8 cellular contexts compared by ENCODE assay signal in genomic region chr7:143008007-143008901, GRCh38. TPM values are rescaled to one million over a fixed set of nuclear protein-coding genes. Genes with fewer than 3 reads are reported as not detected.
DNase-seq lines count a peak whose midpoint lies in the region; ATAC-seq lines count a peak whose summit lies in the region.

No MANE protein-coding gene starts in this region.

- H3K18ac ChIP-seq in trophoblast cell (ENCODE audit: low read length) = no peak overlapping the region

- peak overlapping the region; percentile 82 for H2BK12ac ChIP-seq in trophoblast cell (ENCODE audit: low read length)

- H3K27me3 ChIP-seq in trophoblast cell (ENCODE audit: insufficient read depth, low read length) = no peaks in the 10 kb centered on the region

- H3K79me2 ChIP-seq in trophoblast cell (ENCODE audit: control insufficient read depth, insufficient read depth, low read length, poor library complexity) = peaks cover 2% of the 10 kb centered on the region

- H3K27ac ChIP-seq in trophoblast cell (ENCODE audit: low read depth, low read length) = no peak overlapping the region

- no peak overlapping the region for H2AK5ac ChIP-seq in trophoblast cell (ENCODE audit: low read length)

- ATAC-seq in GM21717 (IDR thresholded peaks at IDR 0.05; ENCODE audit: unreplicated experiment) = peak; percentile 89

- no peaks in the 10 kb centered on the region for H3K36me3 ChIP-seq in trophoblast cell (ENCODE audit: control insufficient read depth in 1 of 2, insufficient read depth in 2 of 2, low read length in 2 of 2)

- H3K14ac ChIP-seq in trophoblast cell (ENCODE audit: low read length) = no peak overlapping the region

- no peak overlapping the region for H4K8ac ChIP-seq in trophoblast cell (ENCODE audit: low read depth, low read length)

- DNase-seq in GF-D8 (lab: John Stamatoyannopoulos, UW) (peak; percentile 10), SHP77 treated with DMSO at 0.1 percent for 48 hours (lab: John Stamatoyannopoulos, UW) (peak; percentile 15), globus pallidus (ENCODE audit: low spot score) (peak; percentile 65), trophoblast cell (peak; percentile 59 to 91), ureter (ENCODE audit: low spot score) (peak; percentile 80)
- DNase-seq in Jurkat, Clone E6-1 (ENCODE audit: low read depth, low spot score) = peak; percentile 63
- DNase-seq in activated gamma-delta T cell treated with anti-CD3 and anti-CD28 coated beads, Interleukin-2, amount 50 U/mL, for 16 hours (ENCODE audit: low read depth) = peak; percentile 75

- no peak overlapping the region for H4K12ac ChIP-seq in trophoblast cell (ENCODE audit: low read depth, low read length)

- H3K4me1 ChIP-seq in trophoblast cell (ENCODE audit: control insufficient read depth in 1 of 2, insufficient read depth in 2 of 2, low read length in 2 of 2) = peaks cover 4 to 7% of the 10 kb centered on the region in 2 experiments

- peak overlapping the region; percentile 11 for H4K91ac ChIP-seq in trophoblast cell (ENCODE audit: low read depth, low read length)

- H3K9me3 ChIP-seq in trophoblast cell (ENCODE audit: insufficient read depth, low read depth, low read length) = no peaks in the 10 kb centered on the region

- H2AFZ ChIP-seq in trophoblast cell (ENCODE audit: insufficient read depth, low read length, poor library complexity) = no peak overlapping the region

- no peak overlapping the region for H3K9ac ChIP-seq in trophoblast cell (ENCODE audit: low read length)

- no peak overlapping the region for H2BK5ac ChIP-seq in trophoblast cell (ENCODE audit: low read depth, low read length, poor library complexity)

- H3K79me1 ChIP-seq in trophoblast cell (ENCODE audit: low read length) = peaks cover 6% of the 10 kb centered on the region

- WGBS in trophoblast cell (ENCODE audit: extremely low coverage, insufficient coverage, insufficient read length) = no CpG with 5 or more reads among the region's 24 CpGs

- H3K4ac ChIP-seq in trophoblast cell (ENCODE audit: low read depth, low read length) = no peak overlapping the region

- H3K4me3 ChIP-seq in Jurkat, Clone E6-1 (ENCODE audit: low read length) = no peak overlapping the region
- no peak overlapping the region for H3K4me3 ChIP-seq in trophoblast cell (ENCODE audit: low read depth, low read length)

- H3K23ac ChIP-seq in trophoblast cell (ENCODE audit: low read length) = no peak overlapping the region

- no peak overlapping the region for H3K4me2 ChIP-seq in trophoblast cell (ENCODE audit: low read length)

- H2BK120ac ChIP-seq in trophoblast cell (ENCODE audit: insufficient read depth, low read length, poor library complexity) = no peak overlapping the region

RNA-seq across cellular contexts. Expression of gene OR9A2, which starts 18.7 kb away (rescaled TPM):
- not detected for polyA plus RNA-seq in Jurkat, Clone E6-1 (2012; ENCODE audit: insufficient read depth, insufficient read length)
- not detected in 2 replicates for polyA plus RNA-seq in trophoblast cell (2013)
- not detected for total RNA-seq in ureter

RNA-seq across cellular contexts. Expression of gene OR6V1, which starts 43.9 kb away (rescaled TPM):
- polyA plus RNA-seq in Jurkat, Clone E6-1 (2012; ENCODE audit: insufficient read depth, insufficient read length) = not detected
- not detected in 2 replicates for polyA plus RNA-seq in trophoblast cell (2013)
- not detected for total RNA-seq in ureter

RNA-seq across cellular contexts. Expression of gene KEL, which starts 46.1 kb away (rescaled TPM):
- polyA plus RNA-seq in Jurkat, Clone E6-1 (2012; ENCODE audit: insufficient read depth, insufficient read length) = not detected
- polyA plus RNA-seq in trophoblast cell (2013) = 0.19 and 0.26 TPM in 2 replicates
- total RNA-seq in ureter = 1.3 TPM

Comparison
In these comparisons a context has a peak if more than half of its experiments do, and no peak if none do; other contexts are left out.
1. DNase-seq: peak in every context shown above with its lines; median percentile 80 in ureter; 75 in activated gamma-delta T cell treated with anti-CD3 and anti-CD28 coated beads, Interleukin-2, amount 50 U/mL, for 16 hours; 75 in trophoblast cell; 65 in globus pallidus; 63 in Jurkat, Clone E6-1; 15 in SHP77 treated with DMSO at 0.1 percent for 48 hours; 10 in GF-D8.